Comparison of ENCODE assay signal across 26 cellular contexts in genomic region chr4:182205293-182205692, GRCh38. TPM values are rescaled to one million over a fixed set of nuclear protein-coding genes. Genes with fewer than 3 reads are reported as not detected.
"Had no signal": no experiment of that assay in that cellular context is flagged by ENCODE, and none has a peak within 500 bp of the region (broad histone marks: within the 10 kb centered on the region; RNA-seq: fewer than 3 reads in every experiment).

No MANE protein-coding gene starts in this region.

- H3K4me2 ChIP-seq: KMS-11, SK-N-SH had no signal

- H3K27ac Mint-ChIP-seq: activated CD8-positive, alpha-beta T cell treated with anti-CD3 and anti-CD28 coated beads, Interleukin-2, amount 10 ng/mL, durations not matched to agents 7 days and 5 days; activated naive CD8-positive, alpha-beta T cell treated with anti-CD3 and anti-CD28 coated beads, Interleukin-2, amount 10 ng/mL, durations not matched to agents 7 days and 5 days had no signal

- H3K27ac ChIP-seq: adrenal gland, breast epithelium, KMS-11, Peyer's patch, RWPE1, SJCRH30 had no signal

- H3K36me3 Mint-ChIP-seq: activated naive CD8-positive, alpha-beta T cell treated with anti-CD3 and anti-CD28 coated beads, Interleukin-2, amount 10 ng/mL, durations not matched to agents 7 days and 5 days had no signal

- H3K27me3 ChIP-seq: adrenal gland, breast epithelium, Peyer's patch, SJCRH30 had no signal

- H3K4me3 ChIP-seq: adrenal gland, breast epithelium, Peyer's patch, SJCRH30 had no signal

- H3K9me3 Mint-ChIP-seq: activated naive CD8-positive, alpha-beta T cell treated with anti-CD3 and anti-CD28 coated beads, Interleukin-2, amount 10 ng/mL, durations not matched to agents 7 days and 5 days had no signal

- H3K4me1 ChIP-seq: breast epithelium, SJCRH30 had no signal

- H3K4me1 Mint-ChIP-seq: activated naive CD8-positive, alpha-beta T cell treated with anti-CD3 and anti-CD28 coated beads, Interleukin-2, amount 10 ng/mL, durations not matched to agents 7 days and 5 days had no signal

- ATAC-seq: activated CD8-positive, alpha-beta T cell treated with anti-CD3 and anti-CD28 coated beads, Interleukin-2, amount 10 ng/mL, durations not matched to agents 7 days and 5 days had no signal

- H3K4me3 Mint-ChIP-seq: activated CD8-positive, alpha-beta T cell treated with anti-CD3 and anti-CD28 coated beads, Interleukin-2, amount 10 ng/mL, durations not matched to agents 7 days and 5 days; activated naive CD8-positive, alpha-beta T cell treated with anti-CD3 and anti-CD28 coated beads, Interleukin-2, amount 10 ng/mL, durations not matched to agents 7 days and 5 days had no signal

- H3K9me2 ChIP-seq: SK-N-SH had no signal

- H3K9ac ChIP-seq: KMS-11, SK-N-SH had no signal

- H3K9me3 ChIP-seq: adrenal gland, breast epithelium, Peyer's patch, SJCRH30, SK-N-SH had no signal

- DNase-seq: activated CD4-positive, alpha-beta T cell treated with anti-CD3 and anti-CD28 coated beads for 48 hours; activated CD4-positive, alpha-beta T cell treated with anti-CD3 and anti-CD28 coated beads, Interleukin-2, amount 50 U/mL, for 4 hours; activated CD4-positive, CD25-positive, alpha-beta regulatory T cell treated with anti-CD3 and anti-CD28 coated beads, Interleukin-2, amount 50 U/mL, for 72 hours; activated CD8-positive, alpha-beta memory T cell treated with anti-CD3 and anti-CD28 coated beads, Interleukin-2, amount 50 U/mL, for 48 hours; activated CD8-positive, alpha-beta T cell treated with anti-CD3 and anti-CD28 coated beads, Interleukin-2, amount 10 ng/mL, durations not matched to agents 7 days and 5 days; activated naive CD4-positive, alpha-beta T cell treated with anti-CD3 and anti-CD28 coated beads, Interleukin-2, amount 50 U/mL, for 16 hours; activated naive CD8-positive, alpha-beta T cell treated with anti-CD3 and anti-CD28 coated beads, Interleukin-2, amount 10 ng/mL, durations not matched to agents 7 days and 5 days; activated T-cell treated with anti-CD3 and anti-CD28 coated beads, Interleukin-2, amount 50 U/mL, for 1 hour; adrenal gland; anterior cingulate cortex; caudate nucleus; NCI-H1105; NCI-H1436; NCI-H187 treated with DMSO at 0.1 percent for 48 hours; NCI-H2081 treated with DMSO at 0.1 percent for 48 hours; NCI-H446; NCI-H524; Peyer's patch; Right ventricle myocardium superior; SJCRH30; SK-N-SH; SW 1271 had no signal

- H3K36me3 ChIP-seq: adrenal gland, breast epithelium, Peyer's patch, SJCRH30 had no signal

- H3K27me3 Mint-ChIP-seq: activated naive CD8-positive, alpha-beta T cell treated with anti-CD3 and anti-CD28 coated beads, Interleukin-2, amount 10 ng/mL, durations not matched to agents 7 days and 5 days had no signal

RNA-seq across cellular contexts. Expression of gene TENM3, which starts 37.9 kb away (rescaled TPM):
- total RNA-seq: activated CD8-positive, alpha-beta T cell treated with anti-CD3 and anti-CD28 coated beads, Interleukin-2, amount 10 ng/mL, durations not matched to agents 7 days and 5 days; activated naive CD8-positive, alpha-beta T cell treated with anti-CD3 and anti-CD28 coated beads, Interleukin-2, amount 10 ng/mL, durations not matched to agents 7 days and 5 days; T-helper 1 cell treated with Interleukin-12 subunit alpha and Interleukin-12 subunit beta and Interleukin-4 antibody, amounts not matched to agents 30 ng/mL and 1 ng/mL, for 36 hours had no signal
